1 cellular context compared by ENCODE assay signal in the genomic region with DNA sequence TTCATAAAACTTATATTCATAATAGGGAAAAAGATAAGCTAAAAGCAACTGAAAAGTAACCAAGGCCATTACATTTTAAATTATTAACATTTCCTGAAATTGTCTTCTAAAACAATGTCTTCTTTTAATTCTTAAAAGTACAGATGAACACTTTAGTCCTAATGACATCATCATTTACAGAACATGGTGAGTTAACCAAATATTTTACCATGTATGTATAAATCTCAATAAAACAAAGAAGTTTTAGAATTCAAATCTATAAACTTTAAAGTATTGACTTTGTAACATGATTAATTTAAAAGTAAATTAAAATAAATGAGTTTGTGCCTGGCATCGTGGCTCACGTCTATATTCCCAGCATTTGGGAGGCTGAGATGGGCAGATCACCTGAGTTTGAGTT.
TF ChIP-seq lines count a peak whose summit lies in the region.

No MANE protein-coding gene starts in this region.

TF ChIP-seq in K562, 482 proteins besides CTCF, POLR2A, EP300 and RAD21 (continued from another document):
- TF ChIP-seq, protein P1, sequence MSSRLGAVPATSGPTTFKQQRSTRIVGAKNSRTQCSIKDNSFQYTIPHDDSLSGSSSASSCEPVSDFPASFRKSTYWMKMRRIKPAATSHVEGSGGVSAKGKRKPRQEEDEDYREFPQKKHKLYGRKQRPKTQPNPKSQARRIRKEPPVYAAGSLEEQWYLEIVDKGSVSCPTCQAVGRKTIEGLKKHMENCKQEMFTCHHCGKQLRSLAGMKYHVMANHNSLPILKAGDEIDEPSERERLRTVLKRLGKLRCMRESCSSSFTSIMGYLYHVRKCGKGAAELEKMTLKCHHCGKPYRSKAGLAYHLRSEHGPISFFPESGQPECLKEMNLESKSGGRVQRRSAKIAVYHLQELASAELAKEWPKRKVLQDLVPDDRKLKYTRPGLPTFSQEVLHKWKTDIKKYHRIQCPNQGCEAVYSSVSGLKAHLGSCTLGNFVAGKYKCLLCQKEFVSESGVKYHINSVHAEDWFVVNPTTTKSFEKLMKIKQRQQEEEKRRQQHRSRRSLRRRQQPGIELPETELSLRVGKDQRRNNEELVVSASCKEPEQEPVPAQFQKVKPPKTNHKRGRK (tag; IDR thresholded peaks at IDR 0.05) = no peak
- TF ChIP-seq, protein P2, sequence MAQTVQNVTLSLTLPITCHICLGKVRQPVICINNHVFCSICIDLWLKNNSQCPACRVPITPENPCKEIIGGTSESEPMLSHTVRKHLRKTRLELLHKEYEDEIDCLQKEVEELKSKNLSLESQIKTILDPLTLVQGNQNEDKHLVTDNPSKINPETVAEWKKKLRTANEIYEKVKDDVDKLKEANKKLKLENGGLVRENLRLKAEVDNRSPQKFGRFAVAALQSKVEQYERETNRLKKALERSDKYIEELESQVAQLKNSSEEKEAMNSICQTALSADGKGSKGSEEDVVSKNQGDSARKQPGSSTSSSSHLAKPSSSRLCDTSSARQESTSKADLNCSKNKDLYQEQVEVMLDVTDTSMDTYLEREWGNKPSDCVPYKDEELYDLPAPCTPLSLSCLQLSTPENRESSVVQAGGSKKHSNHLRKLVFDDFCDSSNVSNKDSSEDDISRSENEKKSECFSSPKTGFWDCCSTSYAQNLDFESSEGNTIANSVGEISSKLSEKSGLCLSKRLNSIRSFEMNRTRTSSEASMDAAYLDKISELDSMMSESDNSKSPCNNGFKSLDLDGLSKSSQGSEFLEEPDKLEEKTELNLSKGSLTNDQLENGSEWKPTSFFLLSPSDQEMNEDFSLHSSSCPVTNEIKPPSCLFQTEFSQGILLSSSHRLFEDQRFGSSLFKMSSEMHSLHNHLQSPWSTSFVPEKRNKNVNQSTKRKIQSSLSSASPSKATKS (CRISPR knock-in tag; IDR thresholded peaks at IDR 0.05) = no peak
- TF ChIP-seq POLR2AphosphoS5 (IDR thresholded peaks at IDR 0.05; ENCODE audit: control insufficient read depth, insufficient read depth, low read depth, low read length) (peak; percentile 60; the same call in 1 of the 2 replicates), RUNX1 (IDR thresholded peaks at IDR 0.05; ENCODE audit: low read depth) (no peak)
- TF ChIP-seq, protein P3, sequence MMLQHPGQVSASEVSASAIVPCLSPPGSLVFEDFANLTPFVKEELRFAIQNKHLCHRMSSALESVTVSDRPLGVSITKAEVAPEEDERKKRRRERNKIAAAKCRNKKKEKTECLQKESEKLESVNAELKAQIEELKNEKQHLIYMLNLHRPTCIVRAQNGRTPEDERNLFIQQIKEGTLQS (IDR thresholded peaks at IDR 0.05) = peak; percentile 72
- TF ChIP-seq, protein P3 (CRISPR knock-in tag; conservative IDR thresholded peaks at IDR 0.05) = no peak
- TF ChIP-seq, protein P4, sequence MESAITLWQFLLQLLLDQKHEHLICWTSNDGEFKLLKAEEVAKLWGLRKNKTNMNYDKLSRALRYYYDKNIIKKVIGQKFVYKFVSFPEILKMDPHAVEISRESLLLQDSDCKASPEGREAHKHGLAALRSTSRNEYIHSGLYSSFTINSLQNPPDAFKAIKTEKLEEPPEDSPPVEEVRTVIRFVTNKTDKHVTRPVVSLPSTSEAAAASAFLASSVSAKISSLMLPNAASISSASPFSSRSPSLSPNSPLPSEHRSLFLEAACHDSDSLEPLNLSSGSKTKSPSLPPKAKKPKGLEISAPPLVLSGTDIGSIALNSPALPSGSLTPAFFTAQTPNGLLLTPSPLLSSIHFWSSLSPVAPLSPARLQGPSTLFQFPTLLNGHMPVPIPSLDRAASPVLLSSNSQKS (CRISPR knock-in tag; IDR thresholded peaks at IDR 0.05) = no peak
